In genomic region chr9:72441296-72442211, GRCh38 we compare ENCODE assay signal across 13 cellular contexts.
A peak's percentile ranks its signal among the peaks of the same experiment; 100 is the strongest.
DNase-seq lines count a peak whose midpoint lies in the region; ATAC-seq and TF ChIP-seq lines count a peak whose summit lies in the region.
"Had no signal": no experiment of that assay in that cellular context is flagged by ENCODE, and none has a peak within 500 bp of the region (broad histone marks: within the 10 kb centered on the region; RNA-seq: fewer than 3 reads in every experiment).

No MANE protein-coding gene starts in this region.

- H3K9ac ChIP-seq in PC-3 (ENCODE audit: low read length): no peak overlapping the region

- TF ChIP-seq CTCF in PC-3 (conservative IDR thresholded peaks at IDR 0.05; ENCODE audit: low read depth, low read length) (no peak), osteoblast (IDR thresholded peaks at IDR 0.05; ENCODE audit: extremely low read depth, low read depth, low read length) (no peak)

- BruUV-seq in PC-3 (replicated peaks; lab: Mats Ljungman, UMichigan): no TSS peak

- DNase-seq in ELR (ENCODE audit: low read depth) (peak; percentile 68), PC-3 (peak; percentile 33), epithelial cell of prostate (ENCODE audit: low read depth, low spot score) (no peak), osteoblast (ENCODE audit: insufficient read length, low spot score, missing footprints) (peak; percentile 3), NCI-H187 treated with DMSO at 0.1 percent for 48 hours (lab: John Stamatoyannopoulos, UW) (no peak), ureter (ENCODE audit: low spot score) (no peak), sciatic nerve (ENCODE audit: low spot score) (no peak)
- DNase-seq: CD8-positive, alpha-beta memory T cell; immature natural killer cell; Karpas-422; naive thymus-derived CD8-positive, alpha-beta T cell had no signal

- H2AFZ ChIP-seq in PC-3 (ENCODE audit: low read length) (no peak overlapping the region), osteoblast (ENCODE audit: low read length) (no peak overlapping the region)

- H3K27me3 ChIP-seq in PC-3 (ENCODE audit: low read length): no peaks in the 10 kb centered on the region
- no peaks in the 10 kb centered on the region for H3K27me3 ChIP-seq in osteoblast (ENCODE audit: insufficient read depth, low read length)
- H3K27me3 ChIP-seq: Peyer's patch had no signal

- H3F3A ChIP-seq in PC-3 (ENCODE audit: low read length, unreplicated experiment): peaks cover 13% of the 10 kb centered on the region

- H3K27ac ChIP-seq in PC-3 (ENCODE audit: low read length) (peak overlapping the region; percentile 83), epithelial cell of prostate (peak overlapping the region; percentile 98), osteoblast (ENCODE audit: low read depth, low read length) (peak overlapping the region; percentile 49)
- H3K27ac ChIP-seq: Peyer's patch had no signal

- H3K9me3 ChIP-seq in PC-3 (ENCODE audit: low read length) (no peaks in the 10 kb centered on the region), osteoblast (ENCODE audit: low read depth, low read length) (no peaks in the 10 kb centered on the region)
- H3K9me3 ChIP-seq: Peyer's patch had no signal

- ATAC-seq in PC-3 (peak; percentile 31; the same call in 1 of the 2 replicates), sciatic nerve (no peak), GM21737 (IDR thresholded peaks at IDR 0.05; ENCODE audit: unreplicated experiment) (no peak)
- ATAC-seq: naive thymus-derived CD8-positive, alpha-beta T cell had no signal

- POLR2A ChIA-PET in PC-3 (lab: Charles Lee; ENCODE audit: unreplicated experiment): no interaction called here

- H3K9me2 ChIP-seq in PC-3 (replicated peaks; ENCODE audit: low read length): no peaks in the 10 kb centered on the region

- H3K79me2 ChIP-seq in PC-3 (ENCODE audit: low read length) (no peaks in the 10 kb centered on the region), osteoblast (ENCODE audit: insufficient read depth, low read length) (no peaks in the 10 kb centered on the region)

- H3K4me3 ChIP-seq in PC-3 (ENCODE audit: low read length) (no peak overlapping the region), osteoblast (ENCODE audit: insufficient read depth, low read length) (no peak overlapping the region)
- H3K4me3 ChIP-seq: Peyer's patch had no signal

- intact Hi-C loops in PC-3 (cut with micrococcal nuclease): loop anchor here (2.0 to 5.0 kb wide), 4 partner anchors 35 to 151 kb away; no protein-coding TSS in a partner anchor
- intact Hi-C loops in sciatic nerve (cut with DNase I): no loop called here

- H3K4me2 ChIP-seq in PC-3 (ENCODE audit: low read length) (peak overlapping the region; percentile 32; the same call in 1 of the 2 replicates), osteoblast (ENCODE audit: insufficient read depth, low read length) (peak overlapping the region; percentile 9)

- H4K20me1 ChIP-seq in PC-3 (ENCODE audit: low read length) (no peaks in the 10 kb centered on the region), osteoblast (ENCODE audit: insufficient read depth, low read length) (no peaks in the 10 kb centered on the region)

- H3K36me3 ChIP-seq in PC-3 (ENCODE audit: low read depth, low read length): no peaks in the 10 kb centered on the region
- H3K36me3 ChIP-seq in osteoblast (ENCODE audit: insufficient read depth, low read length): no peaks in the 10 kb centered on the region
- H3K36me3 ChIP-seq: Peyer's patch had no signal

- peaks cover 57% of the 10 kb centered on the region for H3K4me1 ChIP-seq in PC-3 (ENCODE audit: insufficient read depth, low read length)
- peaks cover 54% of the 10 kb centered on the region for H3K4me1 ChIP-seq in osteoblast (ENCODE audit: insufficient read depth, low read length)
- H3K4me1 ChIP-seq: Peyer's patch had no signal

- CTCF ChIA-PET in PC-3 (lab: Charles Lee): no interaction called here

Comparison
In these comparisons a context has a peak if more than half of its experiments do, and no peak if none do; other contexts are left out.
1. DNase-seq: peak in ELR (single experiment), PC-3 (single experiment) and osteoblast (single experiment); none in epithelial cell of prostate (single experiment), NCI-H187 treated with DMSO at 0.1 percent for 48 hours (single experiment), ureter (single experiment) and sciatic nerve (single experiment).
2. Peak in every context shown above with its lines, with median percentiles within 50 percentile points of each other: H3K27ac ChIP-seq.